In genomic region chr4:178752954-178753525, GRCh38 we compare ENCODE assay signal across 27 cellular contexts.
DNase-seq lines count a peak whose midpoint lies in the region; ATAC-seq and TF ChIP-seq lines count a peak whose summit lies in the region.
"Had no signal": no experiment of that assay in that cellular context is flagged by ENCODE, and none has a peak within 500 bp of the region (broad histone marks: within the 10 kb centered on the region; RNA-seq: fewer than 3 reads in every experiment).

No MANE protein-coding gene starts in this region.

- H3K9me3 ChIP-seq in hepatocyte (ENCODE audit: low read depth) (no peaks in the 10 kb centered on the region), neuron (ENCODE audit: low read length) (no peaks in the 10 kb centered on the region), SJCRH30 (replicated peaks) (no peaks in the 10 kb centered on the region)
- H3K9me3 ChIP-seq: A549, right lobe of liver, tibial artery had no signal

- H3K4me3 ChIP-seq in hepatocyte: no peak overlapping the region
- no peak overlapping the region for H3K4me3 ChIP-seq in neuron (ENCODE audit: low read length)
- H3K4me3 ChIP-seq in SJCRH30: no peak overlapping the region
- H3K4me3 ChIP-seq: A549, right lobe of liver, SJSA1, tibial artery had no signal

- H4K20me1 ChIP-seq in hepatocyte (ENCODE audit: insufficient read depth, poor library complexity, severe bottlenecking): no peaks in the 10 kb centered on the region

- H3K4me1 ChIP-seq in hepatocyte (ENCODE audit: insufficient read depth) (no peaks in the 10 kb centered on the region), neuron (ENCODE audit: insufficient read depth, low read length) (no peaks in the 10 kb centered on the region), SJCRH30 (no peaks in the 10 kb centered on the region)
- H3K4me1 ChIP-seq: A549, parathyroid adenoma, right lobe of liver, SJSA1, tibial artery had no signal

- H3K79me2 ChIP-seq in hepatocyte: no peaks in the 10 kb centered on the region
- H3K79me2 ChIP-seq: parathyroid adenoma had no signal

- DNase-seq in ELF-1 (ENCODE audit: low read depth, low spot score) (peak; percentile 18), NCI-H82 treated with DMSO at 0.1 percent for 48 hours (lab: John Stamatoyannopoulos, UW; ENCODE audit: unreplicated experiment) (peak; percentile 81), hepatocyte (ENCODE audit: low spot score) (no peak), SJCRH30 (no peak), NCI-H69 (lab: John Stamatoyannopoulos, UW) (no peak)
- DNase-seq: activated CD4-positive, alpha-beta memory T cell treated with anti-CD3 and anti-CD28 coated beads, Interleukin-2, amount 10 ng/mL, durations not matched to agents 7 days and 5 days; activated CD4-positive, CD25-positive, alpha-beta regulatory T cell treated with anti-CD3 and anti-CD28 coated beads, Interleukin-2, amount 50 U/mL, for 72 hours; aorta; central memory CD4-positive, alpha-beta T cell; DMS79; dorsolateral prefrontal cortex; natural killer cell; NCI-H1105; NCI-H2029; NK-92 treated with Interleukin-12 subunit alpha and Interleukin-12 subunit beta, amount 100 ng/mL, for 24 hours; right lobe of liver; stimulated activated naive CD8-positive, alpha-beta T cell treated with anti-CD3 and anti-CD28 coated beads, Interleukin-15, amount 100 ng/mL, for 72 hours; T-helper 1 cell; tibial artery had no signal

- no peak overlapping the region for H3K27ac ChIP-seq in hepatocyte
- no peak overlapping the region for H3K27ac ChIP-seq in SJCRH30
- H3K27ac ChIP-seq: A549, dorsolateral prefrontal cortex, parathyroid adenoma, right lobe of liver, SJSA1, tibial artery had no signal

- H3K27me3 ChIP-seq in hepatocyte: no peaks in the 10 kb centered on the region
- no peaks in the 10 kb centered on the region for H3K27me3 ChIP-seq in neuron (ENCODE audit: insufficient read depth, low read length)
- H3K27me3 ChIP-seq in SJCRH30: no peaks in the 10 kb centered on the region
- H3K27me3 ChIP-seq: dorsolateral prefrontal cortex, right lobe of liver, SJSA1, tibial artery had no signal

- no peak for TF ChIP-seq CTCF in hepatocyte (IDR thresholded peaks at IDR 0.05; ENCODE audit: poor library complexity)

- no peaks in the 10 kb centered on the region for H3K36me3 ChIP-seq in hepatocyte (replicated peaks; ENCODE audit: insufficient read depth, low read depth)
- H3K36me3 ChIP-seq in neuron (ENCODE audit: insufficient read depth, low read length): no peaks in the 10 kb centered on the region
- no peaks in the 10 kb centered on the region for H3K36me3 ChIP-seq in SJCRH30
- H3K36me3 ChIP-seq: right lobe of liver, SJSA1, tibial artery had no signal

- ATAC-seq in HG02678 (IDR thresholded peaks at IDR 0.05; ENCODE audit: unreplicated experiment): no peak
- ATAC-seq in HG03039 (IDR thresholded peaks at IDR 0.05; ENCODE audit: unreplicated experiment): no peak
- ATAC-seq: A549; left lobe of liver; natural killer cell; Panc1; right lobe of liver; stimulated activated naive CD8-positive, alpha-beta T cell treated with anti-CD3 and anti-CD28 coated beads, Interleukin-15, amount 100 ng/mL, for 72 hours had no signal

- H3K9me2 ChIP-seq in hepatocyte (replicated peaks; ENCODE audit: insufficient read depth): no peaks in the 10 kb centered on the region

- H3K4me2 ChIP-seq in hepatocyte: peak overlapping the region; percentile 13
- H3K4me2 ChIP-seq: A549 had no signal

- H2AFZ ChIP-seq in hepatocyte (no peak overlapping the region), neuron (ENCODE audit: low read depth, low read length) (peak overlapping the region; percentile 32)
- H2AFZ ChIP-seq: parathyroid adenoma had no signal

- WGBS in hepatocyte (ENCODE audit: low lambda C conversion rate, missing lambda C conversion rate): 32% methylated on average over 2 of the region's 2 CpGs

Comparison
In these comparisons a context has a peak if more than half of its experiments do, and no peak if none do; other contexts are left out.
1. DNase-seq: peak in ELF-1 (single experiment) and NCI-H82 treated with DMSO at 0.1 percent for 48 hours (single experiment); none in hepatocyte (single experiment), SJCRH30 (0 of 2) and NCI-H69 (single experiment).